30 cellular contexts compared by ENCODE assay signal in the genomic region with DNA sequence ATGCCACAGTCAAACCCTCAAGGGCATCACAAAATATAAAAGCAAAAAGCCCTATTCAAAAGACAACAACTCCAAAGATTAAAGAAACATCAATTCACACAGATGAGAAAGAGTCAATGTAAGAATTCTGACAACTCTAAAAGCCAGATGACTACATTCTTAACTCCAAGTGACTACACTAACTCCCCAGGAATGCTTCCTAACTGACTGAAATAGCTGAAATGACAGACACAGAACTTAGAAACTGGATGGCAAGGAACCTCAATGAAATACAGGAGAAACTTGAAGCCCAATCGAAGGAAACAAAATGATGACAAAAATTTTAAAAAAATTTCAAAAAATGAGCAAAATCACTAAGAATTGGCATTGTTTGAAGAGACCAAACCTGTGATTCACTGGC.
A peak's percentile ranks its signal among the peaks of the same experiment; 100 is the strongest.
DNase-seq lines count a peak whose midpoint lies in the region; TF ChIP-seq lines count a peak whose summit lies in the region.
"Had no signal": no experiment of that assay in that cellular context is flagged by ENCODE, and none has a peak within 500 bp of the region (broad histone marks: within the 10 kb centered on the region; RNA-seq: fewer than 3 reads in every experiment).

No MANE protein-coding gene starts in this region.

- DNase-seq in AG20443 (ENCODE audit: low spot score) = peak; percentile 9
- DNase-seq in SK-N-SH = no peak
- peak; percentile 66 for DNase-seq in dedifferentiated amniotic fluid mesenchymal stem cell (ENCODE audit: extremely low spot score)
- DNase-seq in mesenchymal stem cell = peak; percentile 32
- DNase-seq in anterior cingulate cortex (lab: John Stamatoyannopoulos, UW) = no peak
- DNase-seq in stomach = no peak
- DNase-seq in left ventricle myocardium inferior = no peak
- DNase-seq in Peyer's patch = no peak
- DNase-seq: activated B cell treated with CpG ODN at 0.5 μM for 24 hours; activated CD4-positive, alpha-beta T cell treated with anti-CD3 and anti-CD28 coated beads, Interleukin-2, amount 10 ng/mL, durations not matched to agents 7 days and 5 days; activated T-cell treated with anti-CD3 and anti-CD28 coated beads, Interleukin-2, amount 50 U/mL, for 1 hour; Caco-2; DMS53; foreskin melanocyte; GDM1; heart left ventricle; midbrain; naive thymus-derived CD4-positive, alpha-beta T cell; NCI-H2107; NCI-H446; NCI-H748 treated with DMSO at 0.1 percent for 48 hours; nucleus accumbens; psoas muscle; stimulated activated CD4-positive, alpha-beta T cell treated with anti-CD3 and anti-CD28 coated beads, Interleukin-15, amount 100 ng/mL, for 24 hours; stimulated activated CD4-positive, alpha-beta T cell treated with anti-CD3 and anti-CD28 coated beads, Interleukin-4, amount 100 ng/mL, for 4 hours; substantia nigra; T-helper 1 cell had no signal

- H2BK15ac ChIP-seq in mesenchymal stem cell (ENCODE audit: low read depth, poor library complexity, severe bottlenecking) = no peak overlapping the region

- H3K27ac ChIP-seq in SK-N-SH (ENCODE audit: low read depth in 2 of 2, low read length in 1 of 2) (no peak overlapping the region), mesenchymal stem cell (ENCODE audit: low read length, poor library complexity, severe bottlenecking) (no peak overlapping the region), stomach (no peak overlapping the region), left ventricle myocardium inferior (replicated peaks) (no peak overlapping the region), Peyer's patch (no peak overlapping the region)
- H3K27ac ChIP-seq: BLaER1 treated with 17β-estradiol and CSF1 and Interleukin-3, amounts not matched to agents 10 nM and 100 nM; heart left ventricle; psoas muscle; RWPE1; SJSA1 had no signal

- no peak overlapping the region for H3K14ac ChIP-seq in mesenchymal stem cell (ENCODE audit: low read length in 2 of 2)

- H3K9me3 ChIP-seq in SK-N-SH (no peaks in the 10 kb centered on the region; the same call in 1 of the 2 replicates), mesenchymal stem cell (ENCODE audit: control insufficient read depth, low read length) (peaks cover 2% of the 10 kb centered on the region), stomach (no peaks in the 10 kb centered on the region), left ventricle myocardium inferior (replicated peaks) (no peaks in the 10 kb centered on the region), Peyer's patch (no peaks in the 10 kb centered on the region)
- H3K9me3 ChIP-seq: BLaER1 treated with 17β-estradiol and CSF1 and Interleukin-3, amounts not matched to agents 10 nM and 100 nM; Caco-2; psoas muscle had no signal

- H3K9ac ChIP-seq in SK-N-SH (no peak overlapping the region), mesenchymal stem cell (ENCODE audit: low read length) (no peak overlapping the region)
- H3K9ac ChIP-seq: BLaER1 treated with 17β-estradiol and CSF1 and Interleukin-3, amounts not matched to agents 10 nM and 100 nM had no signal

- H3K27me3 ChIP-seq in SK-N-SH (ENCODE audit: insufficient read depth) = no peaks in the 10 kb centered on the region
- H3K27me3 ChIP-seq in mesenchymal stem cell (ENCODE audit: control insufficient read depth in 1 of 2, insufficient read depth in 1 of 2, low read length in 2 of 2) = no peaks in the 10 kb centered on the region
- H3K27me3 ChIP-seq in stomach = no peaks in the 10 kb centered on the region
- no peaks in the 10 kb centered on the region for H3K27me3 ChIP-seq in left ventricle myocardium inferior (ENCODE audit: low read depth)
- no peaks in the 10 kb centered on the region for H3K27me3 ChIP-seq in Peyer's patch
- H3K27me3 ChIP-seq: BLaER1 treated with 17β-estradiol and CSF1 and Interleukin-3, amounts not matched to agents 10 nM and 100 nM; heart left ventricle; SJSA1 had no signal

- no peak overlapping the region for H4K8ac ChIP-seq in mesenchymal stem cell (ENCODE audit: low read length)

- WGBS in SK-N-SH (ENCODE audit: low lambda C conversion rate) = 0% methylated on average over 1 of the region's 1 CpG
- no CpG with 5 or more reads among the region's 1 CpG for WGBS in mesenchymal stem cell
- WGBS in stomach, 5 donors = 72 to 92% (median 89%) methylated on average over 1 of the region's 1 CpG

- H3K79me1 ChIP-seq in mesenchymal stem cell (replicated peaks; ENCODE audit: low read length, poor library complexity, severe bottlenecking) = no peaks in the 10 kb centered on the region

- POLR2A ChIA-PET in SK-N-SH (lab: Yijun Ruan, JAX) = no interaction called here

- TF ChIP-seq POLR2A in stomach (IDR thresholded peaks at IDR 0.05) = no peak
- no peak for TF ChIP-seq POLR2A in Peyer's patch (IDR thresholded peaks at IDR 0.05)

- intact Hi-C loops in stomach (cut with DNase I; ENCODE audit: low total_unique reads) = no loop called here
- intact Hi-C loops in left ventricle myocardium inferior (cut with micrococcal nuclease) = no loop called here

- no peak overlapping the region for H2BK12ac ChIP-seq in mesenchymal stem cell (ENCODE audit: low read length in 2 of 2)

- no peaks in the 10 kb centered on the region for H3K79me2 ChIP-seq in SK-N-SH (ENCODE audit: insufficient read depth)

- H3K4me3 ChIP-seq in SK-N-SH (ENCODE audit: low read depth in 2 of 2, low read length in 1 of 2) (no peak overlapping the region), mesenchymal stem cell (ENCODE audit: insufficient read depth in 1 of 2, low read depth in 1 of 2, low read length in 2 of 2) (no peak overlapping the region), stomach (no peak overlapping the region), left ventricle myocardium inferior (no peak overlapping the region), Peyer's patch (no peak overlapping the region)
- H3K4me3 ChIP-seq: BLaER1 treated with 17β-estradiol and CSF1 and Interleukin-3, amounts not matched to agents 10 nM and 100 nM; heart left ventricle; psoas muscle; SJSA1 had no signal

- no peak overlapping the region for H3K4ac ChIP-seq in mesenchymal stem cell (ENCODE audit: low read depth in 1 of 2, low read length in 2 of 2)

- no peak for TF ChIP-seq EP300 in SK-N-SH (IDR thresholded peaks at IDR 0.05; ENCODE audit: borderline replicate concordance in 1 of 2, low read depth in 1 of 2, low read length in 1 of 2)
- TF ChIP-seq EP300 in stomach (IDR thresholded peaks at IDR 0.05) = no peak

- H3K4me1 ChIP-seq in SK-N-SH (ENCODE audit: control insufficient read depth in 1 of 2, insufficient read depth in 2 of 2, low read depth in 1 of 2, low read length in 1 of 2) (no peaks in the 10 kb centered on the region), mesenchymal stem cell (ENCODE audit: control insufficient read depth, insufficient read depth, low read depth, low read length) (no peaks in the 10 kb centered on the region), stomach (no peaks in the 10 kb centered on the region), left ventricle myocardium inferior (no peaks in the 10 kb centered on the region), Peyer's patch (no peaks in the 10 kb centered on the region)
- H3K4me1 ChIP-seq: BLaER1 treated with 17β-estradiol and CSF1 and Interleukin-3, amounts not matched to agents 10 nM and 100 nM; Caco-2; heart left ventricle; psoas muscle; SJSA1 had no signal

- no peak overlapping the region for H3K4me2 ChIP-seq in SK-N-SH
- H3K4me2 ChIP-seq in mesenchymal stem cell (ENCODE audit: low read length, poor library complexity, severe bottlenecking) = no peak overlapping the region
- H3K4me2 ChIP-seq: BLaER1 treated with 17β-estradiol and CSF1 and Interleukin-3, amounts not matched to agents 10 nM and 100 nM had no signal

- H2BK5ac ChIP-seq in mesenchymal stem cell (ENCODE audit: low read depth, low read length, poor library complexity, severe bottlenecking) = no peak overlapping the region

- CTCF ChIA-PET in SK-N-SH (lab: Yijun Ruan, JAX) = no interaction called here

- no peak for TF ChIP-seq CTCF in SK-N-SH (IDR thresholded peaks at IDR 0.05)
- TF ChIP-seq CTCF in stomach (IDR thresholded peaks at IDR 0.05) = no peak
- no peak for TF ChIP-seq CTCF in left ventricle myocardium inferior (IDR thresholded peaks at IDR 0.05; ENCODE audit: borderline replicate concordance)
- no peak for TF ChIP-seq CTCF in Peyer's patch (IDR thresholded peaks at IDR 0.05)

- no peak overlapping the region for H4K91ac ChIP-seq in mesenchymal stem cell (ENCODE audit: low read length)

- no peak overlapping the region for H3K18ac ChIP-seq in mesenchymal stem cell (ENCODE audit: low read depth in 1 of 2, low read length in 2 of 2)

- H2AFZ ChIP-seq in SK-N-SH (ENCODE audit: low read depth) (no peak overlapping the region), mesenchymal stem cell (ENCODE audit: low read depth, low read length) (no peak overlapping the region)

- H3K36me3 ChIP-seq in SK-N-SH (replicated peaks in 1 of 2; ENCODE audit: control insufficient read depth in 1 of 2, insufficient read depth in 2 of 2, low read length in 1 of 2) (no peaks in the 10 kb centered on the region), mesenchymal stem cell (ENCODE audit: control insufficient read depth in 1 of 2, insufficient read depth in 2 of 2, low read depth in 1 of 2, low read length in 2 of 2) (no peaks in the 10 kb centered on the region), stomach (no peaks in the 10 kb centered on the region), left ventricle myocardium inferior (no peaks in the 10 kb centered on the region), Peyer's patch (no peaks in the 10 kb centered on the region)
- H3K36me3 ChIP-seq: BLaER1 treated with 17β-estradiol and CSF1 and Interleukin-3, amounts not matched to agents 10 nM and 100 nM; heart left ventricle; SJSA1 had no signal

- H3K23ac ChIP-seq in mesenchymal stem cell (ENCODE audit: low read length in 2 of 2) = no peak overlapping the region

- no peak for TF ChIP-seq RAD21 in SK-N-SH (IDR thresholded peaks at IDR 0.05; ENCODE audit: low read length)

- H3F3A ChIP-seq in SK-N-SH (replicated peaks; ENCODE audit: insufficient read depth) = no peaks in the 10 kb centered on the region

- H3K9me2 ChIP-seq in SK-N-SH = no peaks in the 10 kb centered on the region

- no peak overlapping the region for H2AK5ac ChIP-seq in mesenchymal stem cell (ENCODE audit: low read length, severe bottlenecking)

- no peak overlapping the region for H2BK120ac ChIP-seq in mesenchymal stem cell (ENCODE audit: low read depth, low read length)

- no peaks in the 10 kb centered on the region for H4K20me1 ChIP-seq in SK-N-SH (ENCODE audit: insufficient read depth)
- H4K20me1 ChIP-seq: BLaER1 treated with 17β-estradiol and CSF1 and Interleukin-3, amounts not matched to agents 10 nM and 100 nM had no signal

TF ChIP-seq in SK-N-SH, 30 proteins besides CTCF, POLR2A, EP300 and RAD21:
- TF ChIP-seq TCF12 (IDR thresholded peaks at IDR 0.05) (0 out of 2 replicates have a peak, but pooled peaks have one; percentile 4), RXRA (IDR thresholded peaks at IDR 0.05; ENCODE audit: borderline replicate concordance, low read depth) (no peak), NRF1 (IDR thresholded peaks at IDR 0.05; ENCODE audit: low read depth, low read length) (no peak), CHD2 (IDR thresholded peaks at IDR 0.05; ENCODE audit: low read length, partially characterized antibody) (no peak)

Comparison
In these comparisons a context has a peak if more than half of its experiments do, and no peak if none do; other contexts are left out.
1. DNase-seq: peak in AG20443 (single experiment), dedifferentiated amniotic fluid mesenchymal stem cell (single experiment) and mesenchymal stem cell (single experiment); none in SK-N-SH (single experiment), anterior cingulate cortex (0 of 58), stomach (single experiment), left ventricle myocardium inferior (single experiment) and Peyer's patch (0 of 3).